ENCODE assay signal across 8 cellular contexts in the genomic region with DNA sequence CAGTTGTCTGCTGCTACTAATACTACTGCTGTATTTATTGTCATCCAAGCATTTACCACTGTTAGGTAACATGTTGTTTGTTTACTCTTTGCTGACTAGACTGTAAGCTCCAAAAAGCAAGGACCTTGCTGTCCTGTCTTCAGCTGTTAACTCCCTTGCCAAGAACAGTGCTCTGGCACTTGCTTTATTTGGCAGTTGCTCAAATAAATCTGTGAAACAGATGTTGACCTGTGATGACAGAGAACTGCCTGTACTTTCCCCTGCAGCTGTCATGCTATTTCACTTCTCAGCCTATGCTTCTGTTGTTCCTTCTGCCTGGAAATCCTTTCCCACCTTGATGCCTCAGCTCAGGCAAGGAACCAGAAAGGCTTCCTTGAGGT.
DNase-seq lines count a peak whose midpoint lies in the region; ATAC-seq and TF ChIP-seq lines count a peak whose summit lies in the region.

No MANE protein-coding gene starts in this region.

- no peak overlapping the region for H3K4me3 Mint-ChIP-seq in T-helper 17 cell
- H3K4me3 Mint-ChIP-seq in T-helper 2 cell treated with Interferon-gamma antibody and Interleukin-4, amounts not matched to agents 5 μg/mL and 100 μg/mL, for 36 hours, result no peak overlapping the region
- H3K4me3 Mint-ChIP-seq in naive thymus-derived CD4-positive, alpha-beta T cell, result no peak overlapping the region

- H3K9me3 ChIP-seq in T-helper 17 cell (ENCODE audit: control insufficient read depth, low read length, poor library complexity, severe bottlenecking), result no peaks in the 10 kb centered on the region
- H3K9me3 ChIP-seq in naive thymus-derived CD4-positive, alpha-beta T cell (ENCODE audit: control insufficient read depth in 2 of 3, low read length in 3 of 3), result no peaks in the 10 kb centered on the region

- POLR2A ChIA-PET in naive thymus-derived CD4-positive, alpha-beta T cell (lab: Charles Lee), result no interaction called here

- H3K27me3 Mint-ChIP-seq in T-helper 17 cell, result no peaks in the 10 kb centered on the region
- no peaks in the 10 kb centered on the region for H3K27me3 Mint-ChIP-seq in T-helper 2 cell treated with Interferon-gamma antibody and Interleukin-4, amounts not matched to agents 5 μg/mL and 100 μg/mL, for 36 hours (ENCODE audit: low read depth)
- H3K27me3 Mint-ChIP-seq in naive thymus-derived CD4-positive, alpha-beta T cell, result no peaks in the 10 kb centered on the region

- H3K27ac Mint-ChIP-seq in T-helper 17 cell, result peak overlapping the region; percentile 37
- H3K27ac Mint-ChIP-seq in T-helper 2 cell treated with Interferon-gamma antibody and Interleukin-4, amounts not matched to agents 5 μg/mL and 100 μg/mL, for 36 hours, result no peak overlapping the region
- H3K27ac Mint-ChIP-seq in naive thymus-derived CD4-positive, alpha-beta T cell, result peak overlapping the region in 2 of 9 donors; percentile 3 to 14

- H3K9me3 Mint-ChIP-seq in T-helper 2 cell treated with Interferon-gamma antibody and Interleukin-4, amounts not matched to agents 5 μg/mL and 100 μg/mL, for 36 hours, result peaks cover 5% of the 10 kb centered on the region
- H3K9me3 Mint-ChIP-seq in naive thymus-derived CD4-positive, alpha-beta T cell, result peaks cover 0 to 1% (median 0%) of the 10 kb centered on the region in 11 donors

- H3K36me3 ChIP-seq in naive thymus-derived CD4-positive, alpha-beta T cell (ENCODE audit: control insufficient read depth in 2 of 3, insufficient read depth in 3 of 3, low read length in 3 of 3), result peaks cover 0 to 15% (median 0%) of the 10 kb centered on the region in 3 experiments

- ATAC-seq in T-helper 17 cell (no peak), left lobe of liver (peak; percentile 95)
- ATAC-seq in naive thymus-derived CD4-positive, alpha-beta T cell, result no peak

- H3K4me1 Mint-ChIP-seq in T-helper 17 cell, result peaks cover 6% of the 10 kb centered on the region
- H3K4me1 Mint-ChIP-seq in T-helper 2 cell treated with Interferon-gamma antibody and Interleukin-4, amounts not matched to agents 5 μg/mL and 100 μg/mL, for 36 hours (ENCODE audit: low read depth), result no peaks in the 10 kb centered on the region
- peaks cover 0 to under 1% (median 0%) of the 10 kb centered on the region in 7 donors for H3K4me1 Mint-ChIP-seq in naive thymus-derived CD4-positive, alpha-beta T cell

- intact Hi-C loops in naive thymus-derived CD4-positive, alpha-beta T cell (cut with micrococcal nuclease), result no loop called here

- TF ChIP-seq CTCF in HFF-Myc (IDR thresholded peaks at IDR 0.05; ENCODE audit: low read depth, low read length, missing control alignments), result no peak

- DNase-seq in D341Med (ENCODE audit: low spot score) (peak; percentile 51), HFF-Myc (ENCODE audit: extremely low read depth, low read depth) (peak; percentile 36), T-helper 17 cell (no peak), left lobe of liver (ENCODE audit: low spot score) (peak; percentile 71), foreskin melanocyte (no peak), SW480 (ENCODE audit: low spot score) (no peak)
- DNase-seq in T-helper 2 cell treated with Interferon-gamma antibody and Interleukin-4, amounts not matched to agents 5 μg/mL and 100 μg/mL, for 36 hours (ENCODE audit: low spot score), result no peak
- no peak for DNase-seq in naive thymus-derived CD4-positive, alpha-beta T cell

- H3K4me1 ChIP-seq in naive thymus-derived CD4-positive, alpha-beta T cell (ENCODE audit: control insufficient read depth in 2 of 2, insufficient read depth in 2 of 2, low read length in 2 of 2), result no peaks in the 10 kb centered on the region

- peaks cover 3% of the 10 kb centered on the region for H3K36me3 Mint-ChIP-seq in T-helper 17 cell (ENCODE audit: low read depth)
- H3K36me3 Mint-ChIP-seq in T-helper 2 cell treated with Interferon-gamma antibody and Interleukin-4, amounts not matched to agents 5 μg/mL and 100 μg/mL, for 36 hours (ENCODE audit: low read depth), result peaks cover 7% of the 10 kb centered on the region
- peaks cover 4 to 55% (median 19%) of the 10 kb centered on the region in 5 donors for H3K36me3 Mint-ChIP-seq in naive thymus-derived CD4-positive, alpha-beta T cell

- no peak overlapping the region for H3K27ac ChIP-seq in naive thymus-derived CD4-positive, alpha-beta T cell (ENCODE audit: low read depth, low read length)

- H3K4me3 ChIP-seq in HFF-Myc (replicated peaks; ENCODE audit: low read depth, low read length), result no peak overlapping the region
- H3K4me3 ChIP-seq in naive thymus-derived CD4-positive, alpha-beta T cell (ENCODE audit: low read length), result no peak overlapping the region

- no peaks in the 10 kb centered on the region for H3K27me3 ChIP-seq in naive thymus-derived CD4-positive, alpha-beta T cell (ENCODE audit: control insufficient read depth in 2 of 2, insufficient read depth in 2 of 2, low read length in 2 of 2)

- CTCF ChIA-PET in naive thymus-derived CD4-positive, alpha-beta T cell (lab: Charles Lee), result no interaction called here

Comparison
In these comparisons a context has a peak if more than half of its experiments do, and no peak if none do; other contexts are left out.
1. DNase-seq: peak in D341Med (single experiment), HFF-Myc (single experiment) and left lobe of liver (single experiment); none in T-helper 17 cell (0 of 3), foreskin melanocyte (single experiment), T-helper 2 cell treated with Interferon-gamma antibody and Interleukin-4, amounts not matched to agents 5 μg/mL and 100 μg/mL, for 36 hours (single experiment), SW480 (single experiment) and naive thymus-derived CD4-positive, alpha-beta T cell (0 of 9).